1 cellular context compared by ENCODE assay signal in genomic region chr5:38846379-38846967, GRCh38.
TF ChIP-seq lines count a peak whose summit lies in the region.

No MANE protein-coding gene starts in this region.

TF ChIP-seq in K562, 482 proteins besides CTCF, POLR2A, EP300 and RAD21 (continued from another document):
- TF ChIP-seq ZNF639 (CRISPR knock-in tag; conservative IDR thresholded peaks at IDR 0.05 in 1 of 2, IDR thresholded peaks at IDR 0.05 in 1 of 2) = no peak
